ENCODE assay signal across 10 cellular contexts in genomic region chr1:193539731-193540459, GRCh38.
DNase-seq lines count a peak whose midpoint lies in the region; ATAC-seq, FAIRE-seq and TF ChIP-seq lines count a peak whose summit lies in the region.
"Had no signal": no experiment of that assay in that cellular context is flagged by ENCODE, and none has a peak within 500 bp of the region (broad histone marks: within the 10 kb centered on the region; RNA-seq: fewer than 3 reads in every experiment).

No MANE protein-coding gene starts in this region.

- H3K27ac ChIP-seq in H1 (ENCODE audit: low read depth, low read length) = no peak overlapping the region
- no peak overlapping the region for H3K27ac ChIP-seq in mammary epithelial cell (ENCODE audit: insufficient read depth, low read depth, low read length)
- no peak overlapping the region for H3K27ac ChIP-seq in GM23248

- H4K5ac ChIP-seq in H1 (ENCODE audit: insufficient read length, low read depth, low read length) = no peak overlapping the region

- no peak overlapping the region for H4K91ac ChIP-seq in H1 (replicated peaks; ENCODE audit: insufficient read length, low read length)

- H3K23ac ChIP-seq in H1 (ENCODE audit: insufficient read length) = no peak overlapping the region

- BruUV-seq in mammary epithelial cell (replicated peaks; lab: Mats Ljungman, UMichigan) = no TSS peak

- H3K56ac ChIP-seq in H1 (replicated peaks; ENCODE audit: insufficient read length, low read depth, low read length) = no peak overlapping the region

- no peak for FAIRE-seq in H1 (lab: Jason Lieb, UNC)

- H3K79me2 ChIP-seq in H1 (ENCODE audit: control insufficient read depth in 1 of 2, insufficient read depth in 2 of 2, low read length in 2 of 2) (no peaks in the 10 kb centered on the region), mammary epithelial cell (ENCODE audit: insufficient read depth, low read length) (no peaks in the 10 kb centered on the region), GM23248 (ENCODE audit: insufficient read depth) (no peaks in the 10 kb centered on the region)

- H3K27me3 ChIP-seq in H1 (replicated peaks in 1 of 4; ENCODE audit: control insufficient read depth in 3 of 4, extremely low read depth in 1 of 4, insufficient read depth in 3 of 4, low read length in 3 of 4) = no peaks in the 10 kb centered on the region
- H3K27me3 ChIP-seq in mammary epithelial cell (ENCODE audit: insufficient read depth, low read length) = peaks cover 2% of the 10 kb centered on the region
- no peaks in the 10 kb centered on the region for H3K27me3 ChIP-seq in GM23248 (replicated peaks; ENCODE audit: insufficient read depth)

- TF ChIP-seq CTCF in H1 (IDR thresholded peaks at IDR 0.05; ENCODE audit: control extremely low read depth in 1 of 3, insufficient read depth in 1 of 3, low read depth in 1 of 3, low read length in 3 of 3) (no peak), mammary epithelial cell (conservative IDR thresholded peaks at IDR 0.05 in 1 of 2, IDR thresholded peaks at IDR 0.05 in 1 of 2; ENCODE audit: extremely low read depth in 1 of 2, insufficient read depth in 1 of 2, low read depth in 1 of 2, low read length in 2 of 2) (no peak)

- no peaks in the 10 kb centered on the region for H3K79me1 ChIP-seq in H1 (ENCODE audit: low read depth, low read length)

- H2BK120ac ChIP-seq in H1 (replicated peaks; ENCODE audit: low read depth, low read length) = no peak overlapping the region

- no peak for TF ChIP-seq EP300 in H1 (IDR thresholded peaks at IDR 0.05; ENCODE audit: borderline replicate concordance in 1 of 2, low read depth in 2 of 2, low read length in 2 of 2)

- H3F3A ChIP-seq in GM23248 (ENCODE audit: insufficient read depth) = no peaks in the 10 kb centered on the region

- no peak for TF ChIP-seq RAD21 in H1 (IDR thresholded peaks at IDR 0.05 in 1 of 2, conservative IDR thresholded peaks at IDR 0.05 in 1 of 2; ENCODE audit: low read depth in 2 of 2, low read length in 2 of 2)

- H4K20me1 ChIP-seq in H1 (replicated peaks in 1 of 2; ENCODE audit: control insufficient read depth in 1 of 2, insufficient read depth in 2 of 2, low read length in 2 of 2) = no peaks in the 10 kb centered on the region
- H4K20me1 ChIP-seq in mammary epithelial cell (ENCODE audit: insufficient read depth, low read length) = no peaks in the 10 kb centered on the region
- no peaks in the 10 kb centered on the region for H4K20me1 ChIP-seq in GM23248 (ENCODE audit: insufficient read depth)

- H3K4me3 ChIP-seq in H1 (ENCODE audit: extremely low read depth in 1 of 4, insufficient read depth in 2 of 4, low read depth in 3 of 4, low read length in 4 of 4) (no peak overlapping the region), mammary epithelial cell (replicated peaks in 1 of 3; ENCODE audit: insufficient read depth in 1 of 3, low read depth in 2 of 3, low read length in 3 of 3) (no peak overlapping the region), GM23248 (no peak overlapping the region)

- in situ Hi-C loops in mammary epithelial cell (cut with MboI; ENCODE audit: low sequenced_read_pairs in 2 of 2) (no loop called here), GM23248 (cut with MboI) (no loop called here)

- H2AFZ ChIP-seq in H1 (ENCODE audit: low read length) (no peak overlapping the region), mammary epithelial cell (ENCODE audit: low read depth, low read length) (no peak overlapping the region), GM23248 (no peak overlapping the region)

- 90% methylated on average over 7 of the region's 7 CpGs; no CpG with 5 or more reads in 1 of the 2 experiments for WGBS in H1 (ENCODE audit: extremely low coverage in 1 of 2, insufficient coverage in 1 of 2, insufficient read length in 1 of 2, insufficient replicate concordance in 2 of 2, low coverage in 1 of 2, low lambda C conversion rate in 2 of 2, missing lambda C conversion rate in 1 of 2), 2 experiments
- WGBS in mammary epithelial cell (ENCODE audit: low coverage, missing lambda C conversion rate) = 61% methylated on average over 7 of the region's 7 CpGs
- WGBS in GM23248 (ENCODE audit: low coverage in 1 of 2, low lambda C conversion rate in 2 of 2, missing lambda C conversion rate in 2 of 2), 2 experiments = 43 to 47% methylated on average over 7 of the region's 7 CpGs

- ATAC-seq in GM18508 (IDR thresholded peaks at IDR 0.05; ENCODE audit: insufficient read depth, unreplicated experiment) = peak; percentile 42
- ATAC-seq in GM21576 (IDR thresholded peaks at IDR 0.05; ENCODE audit: unreplicated experiment) = peak; percentile 50
- ATAC-seq in HG03521 (IDR thresholded peaks at IDR 0.05; ENCODE audit: unreplicated experiment) = peak; percentile 48

- CTCF ChIA-PET in H1 (lab: Charles Lee; ENCODE audit: partially characterized antibody) (interaction anchor here (0.9 to 1.3 kb wide), 2 partner anchors 9 to 12 kb away, joined by 3 to 4 read pairs; no protein-coding TSS in a partner anchor), mammary epithelial cell (lab: Charles Lee; ENCODE audit: low non-redundant PET) (no interaction called here)

- dilution Hi-C loops in mammary epithelial cell (cut with HindIII; ENCODE audit: low sequenced_read_pairs) = no loop called here

- no peak for TF ChIP-seq POLR2A in H1 (IDR thresholded peaks at IDR 0.05; ENCODE audit: control extremely low read depth in 1 of 2, low read depth in 2 of 2, low read length in 2 of 2)

- H3K9ac ChIP-seq in H1 (replicated peaks in 1 of 4; ENCODE audit: extremely low read depth in 1 of 4, low read depth in 3 of 4, low read length in 3 of 4) (no peak overlapping the region), mammary epithelial cell (ENCODE audit: insufficient read depth, low read length) (no peak overlapping the region), GM23248 (no peak overlapping the region)

- no peaks in the 10 kb centered on the region for H3K23me2 ChIP-seq in H1 (ENCODE audit: low read depth, low read length)

- H3K36me3 ChIP-seq in H1 (ENCODE audit: control insufficient read depth in 2 of 4, insufficient read depth in 4 of 4, low read length in 3 of 4) = no peaks in the 10 kb centered on the region
- H3K36me3 ChIP-seq in mammary epithelial cell (ENCODE audit: insufficient read depth, low read length) = no peaks in the 10 kb centered on the region
- H3K36me3 ChIP-seq in GM23248 (ENCODE audit: low read depth) = no peaks in the 10 kb centered on the region

- H3K18ac ChIP-seq in H1 (ENCODE audit: extremely low read depth, low read length) = no peak overlapping the region

- no peaks in the 10 kb centered on the region for H3K9me2 ChIP-seq in GM23248 (ENCODE audit: insufficient read depth)

- H2BK5ac ChIP-seq in H1 (ENCODE audit: low read depth, low read length) = no peak overlapping the region

- POLR2A ChIA-PET in H1 (lab: Charles Lee; ENCODE audit: partially characterized antibody) = interaction anchor here (0.6 kb wide), 1 partner anchor 10 kb away, joined by 3 read pairs; no protein-coding TSS in a partner anchor

- no peak overlapping the region for H3K4ac ChIP-seq in H1 (replicated peaks; ENCODE audit: insufficient read length, low read depth, low read length)

- H2AK5ac ChIP-seq in H1 (ENCODE audit: low read depth, low read length) = no peak overlapping the region

- H3K9me3 ChIP-seq in H1 (ENCODE audit: insufficient read depth in 2 of 2, low read depth in 1 of 2, low read length in 1 of 2) (no peaks in the 10 kb centered on the region), mammary epithelial cell (replicated peaks; ENCODE audit: insufficient read depth, low read length) (no peaks in the 10 kb centered on the region), GM23248 (ENCODE audit: low read depth) (no peaks in the 10 kb centered on the region)

- intact Hi-C loops in mammary epithelial cell (cut with micrococcal nuclease) = loop anchor here (5.0 kb wide), 1 partner anchor 607 kb away; no protein-coding TSS in a partner anchor

- DNase-seq in H1 (ENCODE audit: low read depth in 1 of 2, low spot score in 2 of 2) = no peak
- DNase-seq in mammary epithelial cell = no peak
- DNase-seq in GM23248 = no peak
- no peak for DNase-seq in NCI-H1048 (lab: John Stamatoyannopoulos, UW)
- no peak for DNase-seq in DMS79 treated with DMSO at 0.1 percent for 48 hours (lab: John Stamatoyannopoulos, UW)
- DNase-seq: activated CD8-positive, alpha-beta memory T cell treated with anti-CD3 and anti-CD28 coated beads, Interleukin-2, amount 50 U/mL, for 48 hours; NCI-H1694 had no signal

- 0 out of 2 replicates have a peak overlapping the region, but pooled peaks have one; percentile 22 for H2BK15ac ChIP-seq in H1 (ENCODE audit: low read length)

- H3K4me1 ChIP-seq in H1 (replicated peaks in 1 of 4; ENCODE audit: control insufficient read depth in 3 of 4, insufficient read depth in 4 of 4, low read length in 3 of 4) (peaks cover 0 to 6% (median 2%) of the 10 kb centered on the region in 4 experiments; a peak in 1 of 7 replicates), mammary epithelial cell (ENCODE audit: insufficient read depth, low read length) (no peaks in the 10 kb centered on the region), GM23248 (ENCODE audit: insufficient read depth) (0 out of 2 replicates have a peak, but pooled peaks cover 5% of the 10 kb centered on the region)

- no peak overlapping the region for H2BK20ac ChIP-seq in H1 (ENCODE audit: low read length)

- H2BK12ac ChIP-seq in H1 (ENCODE audit: low read depth, low read length) = no peak overlapping the region

- no peak overlapping the region for H3K14ac ChIP-seq in H1 (ENCODE audit: insufficient read length)

- no peak overlapping the region for H4K8ac ChIP-seq in H1 (ENCODE audit: extremely low read depth, insufficient read depth, low read length)

- H3K4me2 ChIP-seq in H1 (ENCODE audit: insufficient read depth in 1 of 2, low read depth in 2 of 2, low read length in 2 of 2) (no peak overlapping the region), mammary epithelial cell (ENCODE audit: insufficient read depth, low read depth, low read length) (no peak overlapping the region), GM23248 (ENCODE audit: unreplicated experiment) (no peak overlapping the region)

TF ChIP-seq in H1, 55 proteins besides CTCF, POLR2A, EP300 and RAD21 (continues in another document):
- no peak for TF ChIP-seq SUZ12 (IDR thresholded peaks at IDR 0.05; ENCODE audit: low read length)
- no peak for TF ChIP-seq RBBP5 (IDR thresholded peaks at IDR 0.05; ENCODE audit: borderline replicate concordance, low read depth, low read length)
- no peak for TF ChIP-seq POU5F1 (IDR thresholded peaks at IDR 0.05; ENCODE audit: low read depth, low read length)
- TF ChIP-seq TBP (IDR thresholded peaks at IDR 0.05; ENCODE audit: low read depth, low read length) = no peak
- TF ChIP-seq KDM1A (IDR thresholded peaks at IDR 0.05; ENCODE audit: borderline replicate concordance, low read length) = no peak
